In the genomic region with DNA sequence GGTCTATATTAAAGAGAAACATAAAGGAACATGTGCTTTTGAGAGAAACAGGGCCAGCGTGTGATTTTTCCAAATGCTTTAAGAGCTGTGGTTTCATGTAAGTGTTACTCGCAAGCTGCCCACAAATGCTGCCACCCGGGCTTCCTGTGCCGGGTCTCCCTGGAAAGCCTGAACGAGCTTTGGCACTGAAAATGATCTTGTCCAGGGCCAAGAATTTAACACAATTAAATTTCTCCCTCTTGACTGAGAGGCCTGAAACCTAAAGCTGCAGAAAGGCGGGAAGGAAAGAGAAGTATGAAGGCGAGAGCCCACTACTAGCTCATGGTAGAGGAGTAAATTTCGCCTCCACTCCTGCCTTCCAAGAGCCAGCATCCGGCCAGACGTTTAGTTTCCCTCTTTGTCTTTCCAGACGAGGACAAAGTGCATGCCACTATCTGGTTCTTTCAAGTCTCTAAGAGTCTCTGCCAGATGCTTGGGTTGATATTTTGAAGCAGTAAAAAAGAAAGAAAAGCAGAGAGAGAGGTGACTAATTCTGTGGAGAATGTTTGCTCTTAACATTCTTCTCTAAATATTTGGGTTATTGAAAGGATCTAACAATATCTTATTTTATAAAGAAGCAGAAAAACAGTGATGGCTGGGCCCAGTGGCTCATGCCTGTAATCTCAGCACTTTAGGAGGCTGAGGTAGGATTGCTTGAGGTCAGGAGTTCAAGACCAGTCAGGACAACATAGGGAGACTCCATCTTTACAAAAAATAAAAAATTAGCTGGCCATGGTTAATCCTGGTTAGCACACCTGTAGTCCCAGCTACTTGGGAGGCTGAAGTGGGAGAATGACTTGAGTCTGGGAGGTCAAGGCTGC, we compare ENCODE assay signal across 8 cellular contexts.
DNase-seq lines count a peak whose midpoint lies in the region; ATAC-seq and TF ChIP-seq lines count a peak whose summit lies in the region.

No MANE protein-coding gene starts in this region.

- DNase-seq in activated CD4-positive, alpha-beta memory T cell treated with anti-CD3 and anti-CD28 coated beads, Interleukin-2, amount 10 ng/mL, durations not matched to agents 7 days and 5 days, result peak; percentile 24
- peak in 1 of 5 donors; percentile 24 for DNase-seq in heart left ventricle
- no peak for DNase-seq in sigmoid colon
- no peak for DNase-seq in epidermal melanocyte (ENCODE audit: insufficient read length, low spot score)
- DNase-seq in pons (ENCODE audit: low spot score), result no peak

- CTCF ChIA-PET in activated CD4-positive, alpha-beta memory T cell treated with anti-CD3 and anti-CD28 coated beads, Interleukin-2, amount 10 ng/mL, durations not matched to agents 7 days and 5 days (lab: Charles Lee), result interaction anchor here (0.9 to 2.5 kb wide), 2 partner anchors 78 to 130 kb away, joined by 4 to 7 read pairs; no protein-coding TSS in a partner anchor

- H3K4me1 Mint-ChIP-seq in activated CD4-positive, alpha-beta memory T cell treated with anti-CD3 and anti-CD28 coated beads, Interleukin-2, amount 10 ng/mL, durations not matched to agents 7 days and 5 days, result peaks cover 23% of the 10 kb centered on the region

- peak overlapping the region; percentile 58 for H3K4me2 ChIP-seq in BLaER1

- H3K4me3 ChIP-seq in BLaER1, result no peak overlapping the region
- no peak overlapping the region for H3K4me3 ChIP-seq in HUES48 (ENCODE audit: low read depth, low read length)
- H3K4me3 ChIP-seq in heart left ventricle, result peak overlapping the region in 2 of 12 donors; percentile 12 to 16
- peak overlapping the region in 3 of 4 donors; percentile 12 to 24 (median 19) for H3K4me3 ChIP-seq in sigmoid colon

- POLR2A ChIA-PET in activated CD4-positive, alpha-beta memory T cell treated with anti-CD3 and anti-CD28 coated beads, Interleukin-2, amount 10 ng/mL, durations not matched to agents 7 days and 5 days (lab: Charles Lee), result interaction anchor here (0.8 to 3.3 kb wide), 6 partner anchors 8 to 129 kb away, joined by 3 to 19 read pairs (median 4); a partner anchor contains a TSS

- H3K4me3 Mint-ChIP-seq in activated CD4-positive, alpha-beta memory T cell treated with anti-CD3 and anti-CD28 coated beads, Interleukin-2, amount 10 ng/mL, durations not matched to agents 7 days and 5 days, result no peak overlapping the region

- H3K9ac ChIP-seq in BLaER1, result peak overlapping the region; percentile 38
- no peak overlapping the region for H3K9ac ChIP-seq in HUES48 (ENCODE audit: low read depth, low read length)

- H3K4me1 ChIP-seq in BLaER1 (peaks cover 30% of the 10 kb centered on the region), HUES48 (ENCODE audit: control insufficient read depth, insufficient read depth, low read length) (peaks cover 18% of the 10 kb centered on the region), heart left ventricle (peaks cover 3 to 52% (median 30%) of the 10 kb centered on the region in 12 donors), sigmoid colon (peaks cover 0 to 56% (median 42%) of the 10 kb centered on the region in 4 donors)

- H3K27me3 Mint-ChIP-seq in activated CD4-positive, alpha-beta memory T cell treated with anti-CD3 and anti-CD28 coated beads, Interleukin-2, amount 10 ng/mL, durations not matched to agents 7 days and 5 days, result no peaks in the 10 kb centered on the region

- H3K27me3 ChIP-seq in BLaER1 (no peaks in the 10 kb centered on the region), HUES48 (ENCODE audit: control insufficient read depth, insufficient read depth, low read length) (no peaks in the 10 kb centered on the region), heart left ventricle (no peaks in the 10 kb centered on the region), sigmoid colon (no peaks in the 10 kb centered on the region)

- H3K9me3 ChIP-seq in BLaER1 (no peaks in the 10 kb centered on the region), HUES48 (ENCODE audit: control insufficient read depth, insufficient read depth, low read length) (no peaks in the 10 kb centered on the region), heart left ventricle (no peaks in the 10 kb centered on the region), sigmoid colon (no peaks in the 10 kb centered on the region)

- TF ChIP-seq EP300 in sigmoid colon (IDR thresholded peaks at IDR 0.05), result no peak

- H3K27ac ChIP-seq in BLaER1 (peak overlapping the region; percentile 44; the same call in 1 of the 2 replicates), HUES48 (ENCODE audit: low read depth, low read length) (peak overlapping the region; percentile 26), heart left ventricle (peak overlapping the region; percentile 33 to 77 (median 56)), sigmoid colon (peak overlapping the region; percentile 72 to 81 (median 78))

- no peaks in the 10 kb centered on the region for H3K9me3 Mint-ChIP-seq in activated CD4-positive, alpha-beta memory T cell treated with anti-CD3 and anti-CD28 coated beads, Interleukin-2, amount 10 ng/mL, durations not matched to agents 7 days and 5 days

- intact Hi-C loops in heart left ventricle (cut with DNase I) (loop anchor here in 1 of 10 donors (2.0 kb wide), 1 partner anchor 44 kb away; no protein-coding TSS in a partner anchor), sigmoid colon (cut with DNase I) (no loop called here)

- no peaks in the 10 kb centered on the region for H4K20me1 ChIP-seq in BLaER1

- ATAC-seq in heart left ventricle (peak in 2 of 4 donors; percentile 31 to 35), GM18505 (IDR thresholded peaks at IDR 0.05; ENCODE audit: unreplicated experiment) (no peak)

- H3K36me3 ChIP-seq in BLaER1, result no peaks in the 10 kb centered on the region
- H3K36me3 ChIP-seq in HUES48 (ENCODE audit: control insufficient read depth, insufficient read depth, low read length), result no peaks in the 10 kb centered on the region
- H3K36me3 ChIP-seq in heart left ventricle, result no peaks in the 10 kb centered on the region
- no peaks in the 10 kb centered on the region for H3K36me3 ChIP-seq in sigmoid colon

- TF ChIP-seq POLR2A in heart left ventricle (IDR thresholded peaks at IDR 0.05), result no peak
- no peak for TF ChIP-seq POLR2A in sigmoid colon (IDR thresholded peaks at IDR 0.05)
- TF ChIP-seq POLR2A in GM18505 (IDR thresholded peaks at IDR 0.05; ENCODE audit: borderline replicate concordance, extremely low read depth, insufficient read depth, insufficient read length), result no peak

- H3K27ac Mint-ChIP-seq in activated CD4-positive, alpha-beta memory T cell treated with anti-CD3 and anti-CD28 coated beads, Interleukin-2, amount 10 ng/mL, durations not matched to agents 7 days and 5 days, result no peak overlapping the region

- 13 to 22% (median 16%) methylated on average over 10 to 11 of the region's 11 CpGs for WGBS in heart left ventricle, 4 donors
- WGBS in sigmoid colon, 2 donors, result 5 to 17% methylated on average over 11 of the region's 11 CpGs

- no peaks in the 10 kb centered on the region for H3K36me3 Mint-ChIP-seq in activated CD4-positive, alpha-beta memory T cell treated with anti-CD3 and anti-CD28 coated beads, Interleukin-2, amount 10 ng/mL, durations not matched to agents 7 days and 5 days (ENCODE audit: low read depth)

- no peak for TF ChIP-seq CTCF in heart left ventricle (IDR thresholded peaks at IDR 0.05)
- no peak for TF ChIP-seq CTCF in sigmoid colon (IDR thresholded peaks at IDR 0.05)

Comparison
In these comparisons a context has a peak if more than half of its experiments do, and no peak if none do; other contexts are left out.
1. H3K27ac ChIP-seq: peak in every context shown above with its lines; median percentile 78 in sigmoid colon; 56 in heart left ventricle; 44 in BLaER1; 26 in HUES48.
2. H3K4me3 ChIP-seq: peak in sigmoid colon (3 of 4); none in BLaER1 (single experiment) and HUES48 (single experiment).